Comparison of ENCODE assay signal across 8 cellular contexts in the genomic region with DNA sequence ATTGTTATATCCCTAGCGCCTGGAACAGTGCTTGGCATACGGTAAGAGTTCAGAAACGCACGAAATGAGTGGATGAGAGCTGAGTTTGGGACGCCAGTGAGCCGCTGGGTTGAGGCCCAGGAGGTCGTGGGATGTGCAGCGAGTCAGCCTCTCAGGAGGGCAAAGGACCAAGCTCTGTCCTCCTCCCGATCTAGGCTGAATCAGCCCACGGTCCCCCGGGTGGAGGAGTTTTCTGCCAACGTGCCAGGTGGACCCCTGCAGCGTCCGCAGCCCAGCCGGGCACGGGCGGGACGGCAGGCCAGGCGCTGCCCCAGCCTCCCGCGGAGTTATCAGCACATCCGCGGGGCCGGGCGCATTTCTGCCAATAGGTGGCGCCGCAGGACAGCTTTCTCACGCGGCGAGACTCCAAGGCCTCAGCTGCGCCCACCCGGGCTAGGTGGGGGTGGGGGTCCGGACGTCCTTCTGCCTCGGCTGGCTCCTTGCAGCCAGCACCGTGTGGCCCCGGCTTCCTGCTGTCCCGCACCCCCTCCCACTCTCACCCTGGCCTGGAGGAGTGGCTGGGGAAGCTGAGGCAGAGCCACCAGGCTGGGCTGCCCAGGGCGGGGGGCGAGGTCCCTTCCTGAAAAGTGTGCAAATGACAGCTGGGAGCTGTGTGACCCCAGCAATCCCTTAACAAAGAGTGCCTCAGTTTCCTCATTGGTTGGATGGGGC. TPM values are rescaled to one million over a fixed set of nuclear protein-coding genes. Genes with fewer than 3 reads are reported as not detected.
DNase-seq lines count a peak whose midpoint lies in the region; ATAC-seq, FAIRE-seq and TF ChIP-seq lines count a peak whose summit lies in the region.

No MANE protein-coding gene starts in this region.

- H3K27ac ChIP-seq in HUES48 (ENCODE audit: low read depth, low read length), result peak overlapping the region; percentile 27
- no peak overlapping the region for H3K27ac ChIP-seq in SJSA1
- no peak overlapping the region for H3K27ac ChIP-seq in cardiac muscle cell

- H3K27ac Mint-ChIP-seq in Caco-2 (ENCODE audit: unreplicated experiment), result no peak overlapping the region
- peak overlapping the region; percentile 4 for H3K27ac Mint-ChIP-seq in activated naive CD4-positive, alpha-beta T cell treated with anti-CD3 and anti-CD28 coated beads for 36 hours

- POLR2A ChIA-PET in Caco-2 (lab: Charles Lee), result interaction anchor here (0.6 kb wide), 1 partner anchor 744 kb away, joined by 3 read pairs; no protein-coding TSS in a partner anchor

- no peaks in the 10 kb centered on the region for H3K27me3 ChIP-seq in Caco-2 (replicated peaks; ENCODE audit: control insufficient read depth, insufficient read depth, low read length)
- no peaks in the 10 kb centered on the region for H3K27me3 ChIP-seq in HUES48 (ENCODE audit: control insufficient read depth, insufficient read depth, low read length)
- no peaks in the 10 kb centered on the region for H3K27me3 ChIP-seq in SJSA1 (replicated peaks)
- H3K27me3 ChIP-seq in cardiac muscle cell, result no peaks in the 10 kb centered on the region

- H3K4me1 ChIP-seq in Caco-2 (0 out of 2 replicates have a peak, but pooled peaks cover 13% of the 10 kb centered on the region), HUES48 (ENCODE audit: control insufficient read depth, insufficient read depth, low read length) (peaks cover 44% of the 10 kb centered on the region), SJSA1 (replicated peaks) (peaks cover 22% of the 10 kb centered on the region), cardiac muscle cell (ENCODE audit: low read depth) (peaks cover 7% of the 10 kb centered on the region)

- H3K27me3 Mint-ChIP-seq in Caco-2 (ENCODE audit: insufficient read depth, unreplicated experiment), result no peaks in the 10 kb centered on the region
- no peaks in the 10 kb centered on the region for H3K27me3 Mint-ChIP-seq in activated naive CD4-positive, alpha-beta T cell treated with anti-CD3 and anti-CD28 coated beads for 36 hours (ENCODE audit: low read depth)

- no peak overlapping the region for H3K9ac ChIP-seq in HUES48 (ENCODE audit: low read depth, low read length)

- no peak for ATAC-seq in HG03159 (IDR thresholded peaks at IDR 0.05; ENCODE audit: unreplicated experiment)

- H3K9me3 ChIP-seq in Caco-2 (no peaks in the 10 kb centered on the region), HUES48 (ENCODE audit: control insufficient read depth, insufficient read depth, low read length) (no peaks in the 10 kb centered on the region), SJSA1 (replicated peaks) (no peaks in the 10 kb centered on the region), cardiac muscle cell (ENCODE audit: low read depth) (no peaks in the 10 kb centered on the region)

- H3K36me3 ChIP-seq in Caco-2 (ENCODE audit: control insufficient read depth, insufficient read depth, low read length) (peaks cover under 1% of the 10 kb centered on the region), HUES48 (ENCODE audit: control insufficient read depth, insufficient read depth, low read length) (peaks cover 10% of the 10 kb centered on the region), SJSA1 (peaks cover 24% of the 10 kb centered on the region), cardiac muscle cell (no peaks in the 10 kb centered on the region)

- intact Hi-C loops in Caco-2 (cut with micrococcal nuclease; ENCODE audit: unreplicated experiment) (loop anchor here (1.0 to 5.0 kb wide), 3 partner anchors 42 to 502 kb away; no protein-coding TSS in a partner anchor), posterior vena cava (cut with DNase I) (loop anchor here (5.0 to 10.0 kb wide), 4 partner anchors 42 to 820 kb away; no protein-coding TSS in a partner anchor)
- intact Hi-C loops in activated naive CD4-positive, alpha-beta T cell treated with anti-CD3 and anti-CD28 coated beads for 36 hours (cut with micrococcal nuclease), result loop anchor here (1.0 to 10.0 kb wide), 4 partner anchors 490 to 1750 kb away; a partner anchor contains a TSS

- DNase-seq in Caco-2, result peak; percentile 81 to 89
- DNase-seq in SJSA1 (ENCODE audit: low read depth in 1 of 2, low spot score in 2 of 2), result peak; percentile 70 to 86
- peak; percentile 89 for DNase-seq in activated naive CD4-positive, alpha-beta T cell treated with anti-CD3 and anti-CD28 coated beads for 36 hours
- DNase-seq in cardiac muscle cell (ENCODE audit: low read depth in 1 of 2, low spot score in 1 of 2), result peak; percentile 81 to 87
- peak; percentile 95 for DNase-seq in posterior vena cava (ENCODE audit: low spot score)
- peak; percentile 87 for DNase-seq in urothelium cell line (ENCODE audit: low spot score)

- CTCF ChIA-PET in Caco-2 (lab: Charles Lee), result interaction anchor here (0.6 to 1.8 kb wide), 8 partner anchors 21 to 1851 kb away, joined by 3 to 13 read pairs (median 5); no protein-coding TSS in a partner anchor
- CTCF ChIA-PET in activated naive CD4-positive, alpha-beta T cell treated with anti-CD3 and anti-CD28 coated beads for 36 hours (lab: Charles Lee), result interaction anchor here (0.6 to 4.1 kb wide), 38 partner anchors 10 to 813 kb away, joined by 3 to 67 read pairs (median 5); a partner anchor contains a TSS

- H3K4me3 ChIP-seq in Caco-2 (ENCODE audit: low read depth, low read length), result no peak overlapping the region
- H3K4me3 ChIP-seq in HUES48 (ENCODE audit: low read depth, low read length), result peak overlapping the region; percentile 38
- no peak overlapping the region for H3K4me3 ChIP-seq in SJSA1
- no peak overlapping the region for H3K4me3 ChIP-seq in cardiac muscle cell

- H3K36me3 Mint-ChIP-seq in Caco-2 (ENCODE audit: insufficient read depth, unreplicated experiment), result peaks cover 31% of the 10 kb centered on the region
- peaks cover 15% of the 10 kb centered on the region for H3K36me3 Mint-ChIP-seq in activated naive CD4-positive, alpha-beta T cell treated with anti-CD3 and anti-CD28 coated beads for 36 hours (ENCODE audit: low read depth)

- BruUV-seq in Caco-2 (replicated peaks; lab: Mats Ljungman, UMichigan), result no TSS peak

- peak; percentile 89 to 94 for TF ChIP-seq CTCF in Caco-2 (IDR thresholded peaks at IDR 0.05; ENCODE audit: insufficient read depth in 1 of 2, low read depth in 1 of 2, low read length in 1 of 2, severe bottlenecking in 1 of 2, unreplicated experiment in 1 of 2)
- TF ChIP-seq CTCF in cardiac muscle cell (IDR thresholded peaks at IDR 0.05; ENCODE audit: low read depth, low read length), result peak; percentile 86

- peak; percentile 94 for FAIRE-seq in urothelium cell line (lab: Jason Lieb, UNC)

- H3K4me1 Mint-ChIP-seq in Caco-2 (ENCODE audit: low read depth, unreplicated experiment), result peaks cover 18% of the 10 kb centered on the region
- peaks cover 26% of the 10 kb centered on the region for H3K4me1 Mint-ChIP-seq in activated naive CD4-positive, alpha-beta T cell treated with anti-CD3 and anti-CD28 coated beads for 36 hours (ENCODE audit: low read depth)

- H3K4me3 Mint-ChIP-seq in Caco-2 (ENCODE audit: unreplicated experiment), result no peak overlapping the region
- H3K4me3 Mint-ChIP-seq in activated naive CD4-positive, alpha-beta T cell treated with anti-CD3 and anti-CD28 coated beads for 36 hours, result no peak overlapping the region

- H3K9me3 Mint-ChIP-seq in Caco-2 (ENCODE audit: unreplicated experiment), result no peaks in the 10 kb centered on the region
- no peaks in the 10 kb centered on the region for H3K9me3 Mint-ChIP-seq in activated naive CD4-positive, alpha-beta T cell treated with anti-CD3 and anti-CD28 coated beads for 36 hours

RNA-seq across cellular contexts. Expression of a gene that starts 2.2 kb away (rescaled TPM):
- total RNA-seq in Caco-2 (2022) (85.8 and 88.0 TPM in 2 replicates), cardiac muscle cell (144 and 169 TPM in 2 replicates), posterior vena cava (10 to 100 TPM; 49.9 to 54.4 TPM)
- 177 and 263 TPM in 2 replicates for total RNA-seq in SJSA1 (2014; rRNA removed; shearing (Covaris generic))
- total RNA-seq in activated naive CD4-positive, alpha-beta T cell treated with anti-CD3 and anti-CD28 coated beads for 36 hours, result 10 to 100 TPM; 52.0 to 56.2 TPM
- polyA plus RNA-seq in cardiac muscle cell, result 112 and 150 TPM in 2 replicates

RNA-seq across cellular contexts. Expression of a gene that starts 14.4 kb away (rescaled TPM):
- total RNA-seq in Caco-2 (2022), result 610 and 647 TPM in 2 replicates
- 225 and 281 TPM in 2 replicates for total RNA-seq in SJSA1 (2014; rRNA removed; shearing (Covaris generic))
- 100 to 1,000 TPM; 589 to 609 TPM for total RNA-seq in activated naive CD4-positive, alpha-beta T cell treated with anti-CD3 and anti-CD28 coated beads for 36 hours
- total RNA-seq in cardiac muscle cell, result 283 and 375 TPM in 2 replicates
- polyA plus RNA-seq in cardiac muscle cell, result 194 and 203 TPM in 2 replicates
- total RNA-seq in posterior vena cava, result 100 to 1,000 TPM; 414 to 565 TPM

RNA-seq across cellular contexts. Expression of a gene that starts 32.7 kb away (rescaled TPM):
- total RNA-seq in Caco-2 (2022), result 47.4 and 49.4 TPM in 2 replicates
- total RNA-seq in SJSA1 (2014; rRNA removed; shearing (Covaris generic)), result 20.9 and 22.9 TPM in 2 replicates
- total RNA-seq in activated naive CD4-positive, alpha-beta T cell treated with anti-CD3 and anti-CD28 coated beads for 36 hours, result 10 to 100 TPM; 33.3 to 35.1 TPM
- 27.2 and 31.2 TPM in 2 replicates for total RNA-seq in cardiac muscle cell
- 29.1 and 33.7 TPM in 2 replicates for polyA plus RNA-seq in cardiac muscle cell
- 10 to 100 TPM; 16.5 to 16.8 TPM for total RNA-seq in posterior vena cava

RNA-seq across cellular contexts. Expression of a gene that starts 35.8 kb away (rescaled TPM):
- not detected in 2 replicates for total RNA-seq in Caco-2 (2022)
- 0.03 TPM in 1 of 2 replicates, not detected in the other for total RNA-seq in SJSA1 (2014; rRNA removed; shearing (Covaris generic))
- under 1 TPM; 0.27 to 0.31 TPM for total RNA-seq in activated naive CD4-positive, alpha-beta T cell treated with anti-CD3 and anti-CD28 coated beads for 36 hours
- total RNA-seq in cardiac muscle cell, result 0.14 and 0.24 TPM in 2 replicates
- 0.04 and 0.47 TPM in 2 replicates for polyA plus RNA-seq in cardiac muscle cell
- under 1 TPM; 0.05 to 0.09 TPM for total RNA-seq in posterior vena cava
